In the genomic region with DNA sequence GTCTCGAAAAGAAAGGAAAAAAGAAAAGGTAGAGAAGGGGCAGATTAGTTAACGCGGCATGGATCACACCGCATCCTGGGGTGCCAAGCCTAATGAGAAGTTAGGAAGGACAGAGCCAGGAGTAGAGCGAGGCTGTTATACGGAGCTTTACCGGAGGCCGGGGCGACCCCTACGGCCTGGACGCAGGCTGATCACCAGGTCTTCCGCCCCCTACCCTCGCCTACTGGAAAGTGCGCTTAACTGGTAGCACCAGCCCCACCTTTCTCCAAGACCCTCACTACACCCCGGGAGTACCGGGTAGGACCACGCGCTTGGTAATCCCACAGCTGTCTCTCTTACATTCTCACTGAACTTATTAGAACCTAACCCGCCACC, we compare ENCODE assay signal across 8 cellular contexts. TPM values are rescaled to one million over a fixed set of nuclear protein-coding genes. Genes with fewer than 3 reads are reported as not detected.
DNase-seq lines count a peak whose midpoint lies in the region; ATAC-seq, FAIRE-seq and TF ChIP-seq lines count a peak whose summit lies in the region.

No MANE protein-coding gene starts in this region.

- TF ChIP-seq CTCF in ascending aorta (IDR thresholded peaks at IDR 0.05), result no peak
- peak in 1 of 3 experiments; percentile 45 for TF ChIP-seq CTCF in keratinocyte (optimal IDR thresholded peaks at IDR 0.05 in 1 of 3, IDR thresholded peaks at IDR 0.05 in 1 of 3, conservative IDR thresholded peaks at IDR 0.05 in 1 of 3; ENCODE audit: extremely low read depth in 1 of 3, insufficient read depth in 2 of 3, low read length in 3 of 3)

- ATAC-seq in stimulated activated naive CD8-positive, alpha-beta T cell treated with anti-CD3 and anti-CD28 coated beads, Interleukin-15, amount 100 ng/mL, for 72 hours, result peak; percentile 8

- peaks cover 41% of the 10 kb centered on the region for H3K4me1 Mint-ChIP-seq in stimulated activated naive CD8-positive, alpha-beta T cell treated with anti-CD3 and anti-CD28 coated beads, Interleukin-15, amount 100 ng/mL, for 72 hours

- H2AFZ ChIP-seq in keratinocyte (ENCODE audit: control insufficient read depth, low read length), result peak overlapping the region; percentile 70

- peak overlapping the region; percentile 92 for H3K4me2 ChIP-seq in keratinocyte (ENCODE audit: control insufficient read depth, extremely low read depth, insufficient read depth, low read depth, low read length)

- no peaks in the 10 kb centered on the region for H3K9me1 ChIP-seq in keratinocyte (ENCODE audit: control insufficient read depth, extremely low read depth, insufficient read depth, low read length)

- H3K4me3 ChIP-seq in ascending aorta, result peak overlapping the region; percentile 75 to 81
- peak overlapping the region; percentile 56 to 90 (median 80) for H3K4me3 ChIP-seq in keratinocyte (ENCODE audit: control insufficient read depth in 2 of 3, extremely low read depth in 1 of 3, insufficient read depth in 2 of 3, low read depth in 1 of 3, low read length in 3 of 3)

- H3K9me3 Mint-ChIP-seq in stimulated activated naive CD8-positive, alpha-beta T cell treated with anti-CD3 and anti-CD28 coated beads, Interleukin-15, amount 100 ng/mL, for 72 hours, result peaks cover 8 to 13% of the 10 kb centered on the region in 2 donors

- H3K9ac ChIP-seq in keratinocyte (ENCODE audit: control insufficient read depth, extremely low read depth, insufficient read depth, low read length), result peak overlapping the region; percentile 90

- dilution Hi-C loops in keratinocyte (cut with MboI; ENCODE audit: extremely low pct_ligation_motif_present, low sequenced_read_pairs), result no loop called here

- H3K4me1 ChIP-seq in ascending aorta (peaks cover 0 to 7% of the 10 kb centered on the region in 2 donors), keratinocyte (ENCODE audit: control insufficient read depth, extremely low read depth, insufficient read depth, low read length) (peaks cover 13% of the 10 kb centered on the region)

- H3K4me3 Mint-ChIP-seq in stimulated activated naive CD8-positive, alpha-beta T cell treated with anti-CD3 and anti-CD28 coated beads, Interleukin-15, amount 100 ng/mL, for 72 hours, result peak overlapping the region; percentile 94 to 97

- no peaks in the 10 kb centered on the region for H3K27me3 Mint-ChIP-seq in stimulated activated naive CD8-positive, alpha-beta T cell treated with anti-CD3 and anti-CD28 coated beads, Interleukin-15, amount 100 ng/mL, for 72 hours

- H3K27ac ChIP-seq in ascending aorta (peak overlapping the region; percentile 88 to 98), keratinocyte (ENCODE audit: control insufficient read depth, insufficient read depth, low read length) (peak overlapping the region; percentile 92)

- no peaks in the 10 kb centered on the region for H4K20me1 ChIP-seq in keratinocyte (ENCODE audit: control insufficient read depth, extremely low read depth, insufficient read depth, low read length)

- peaks cover 0 to 10% of the 10 kb centered on the region in 2 donors for H3K9me3 ChIP-seq in ascending aorta
- no peaks in the 10 kb centered on the region for H3K9me3 ChIP-seq in keratinocyte (ENCODE audit: control insufficient read depth, low read depth, low read length)

- FAIRE-seq in keratinocyte (lab: Jason Lieb, UNC), result no peak

- H3K36me3 ChIP-seq in ascending aorta (peaks cover 0 to 8% of the 10 kb centered on the region in 2 donors), keratinocyte (ENCODE audit: control insufficient read depth in 2 of 2, extremely low read depth in 1 of 2, insufficient read depth in 2 of 2, low read length in 2 of 2) (no peaks in the 10 kb centered on the region)

- DNase-seq in stimulated activated CD4-positive, alpha-beta T cell treated with anti-CD3 and anti-CD28 coated beads, Interleukin-15, amount 100 ng/mL, for 24 hours, result peak; percentile 56
- DNase-seq in stimulated activated CD4-positive, alpha-beta T cell treated with anti-CD3 and anti-CD28 coated beads, Interleukin-12 subunit alpha, Interleukin-12 subunit beta, amount 100 ng/mL, for 4 hours, result no peak
- peak; percentile 45 for DNase-seq in HuH-7 (ENCODE audit: low spot score)
- DNase-seq in ascending aorta (ENCODE audit: low spot score in 2 of 2), result peak in 1 of 2 donors; percentile 70
- DNase-seq in keratinocyte (ENCODE audit: low read depth, low spot score), result no peak
- no peak for DNase-seq in stimulated activated naive CD8-positive, alpha-beta T cell treated with anti-CD3 and anti-CD28 coated beads, Interleukin-15, amount 100 ng/mL, for 72 hours
- DNase-seq in NCI-H187 (lab: John Stamatoyannopoulos, UW), result no peak
- no peak for DNase-seq in GM19238 (ENCODE audit: insufficient read length, low spot score)

- intact Hi-C loops in ascending aorta (cut with DNase I), result no loop called here

- peaks cover 5% of the 10 kb centered on the region for H3K79me2 ChIP-seq in keratinocyte (ENCODE audit: control insufficient read depth, insufficient read depth, low read length)

- peak overlapping the region; percentile 99 to 100 for H3K27ac Mint-ChIP-seq in stimulated activated naive CD8-positive, alpha-beta T cell treated with anti-CD3 and anti-CD28 coated beads, Interleukin-15, amount 100 ng/mL, for 72 hours

- no peaks in the 10 kb centered on the region for H3K27me3 ChIP-seq in ascending aorta
- H3K27me3 ChIP-seq in keratinocyte (ENCODE audit: control insufficient read depth, extremely low read depth, insufficient read depth, low read length), result no peaks in the 10 kb centered on the region

RNA-seq across cellular contexts. Expression of gene WBP11, which starts 33.8 kb away (rescaled TPM):
- 6.7 TPM for total RNA-seq in ascending aorta
- 4.8 to 21.0 TPM (median 13.1 TPM) in 3 replicates for polyA plus RNA-seq in keratinocyte
- 119 TPM for polyA plus RNA-seq in keratinocyte (2011; ENCODE audit: low read depth)
- polyA plus RNA-seq in keratinocyte (2011; cell fraction: cytosol; rRNA removed), result 13.6 and 17.0 TPM in 2 replicates
- 11.3 and 13.6 TPM in 2 replicates for polyA plus RNA-seq in keratinocyte (2011; cell fraction: nucleus; rRNA removed)
- polyA plus RNA-seq in keratinocyte (2012; ENCODE audit: low replicate concordance), result 18.1 and 34.0 TPM in 2 replicates
- polyA minus RNA-seq in keratinocyte, result 4.4 to 20.4 TPM (median 11.2 TPM) in 3 replicates
- 8.2 TPM for polyA minus RNA-seq in keratinocyte (2011; cell fraction: cytosol; rRNA and poly(A)+ RNA removed)
- 4.5 and 6.7 TPM in 2 replicates for polyA minus RNA-seq in keratinocyte (2011; cell fraction: nucleus; rRNA and poly(A)+ RNA removed)

RNA-seq across cellular contexts. Expression of gene C12orf60, which starts 34.0 kb away (rescaled TPM):
- total RNA-seq in ascending aorta, result not detected
- 1.3 to 3.2 TPM (median 2.4 TPM) in 3 replicates for polyA plus RNA-seq in keratinocyte
- 0.71 TPM for polyA plus RNA-seq in keratinocyte (2011; ENCODE audit: low read depth)
- 1.5 and 3.3 TPM in 2 replicates for polyA plus RNA-seq in keratinocyte (2011; cell fraction: cytosol; rRNA removed)
- 2.2 and 2.5 TPM in 2 replicates for polyA plus RNA-seq in keratinocyte (2011; cell fraction: nucleus; rRNA removed)
- polyA plus RNA-seq in keratinocyte (2012; ENCODE audit: low replicate concordance), result 1.3 and 2.5 TPM in 2 replicates
- polyA minus RNA-seq in keratinocyte, result 1.3 to 1.8 TPM in 2 of 3 replicates, not detected in the other
- polyA minus RNA-seq in keratinocyte (2011; cell fraction: cytosol; rRNA and poly(A)+ RNA removed), result not detected
- 0.63 and 2.1 TPM in 2 replicates for polyA minus RNA-seq in keratinocyte (2011; cell fraction: nucleus; rRNA and poly(A)+ RNA removed)

RNA-seq across cellular contexts. Expression of gene SMCO3, which starts 44.5 kb away (rescaled TPM):
- 2.1 TPM for total RNA-seq in ascending aorta
- not detected in 3 replicates for polyA plus RNA-seq in keratinocyte
- polyA plus RNA-seq in keratinocyte (2011; ENCODE audit: low read depth), result not detected
- not detected in 2 replicates for polyA plus RNA-seq in keratinocyte (2011; cell fraction: cytosol; rRNA removed)
- polyA plus RNA-seq in keratinocyte (2011; cell fraction: nucleus; rRNA removed), result not detected in 2 replicates
- polyA plus RNA-seq in keratinocyte (2012; ENCODE audit: low replicate concordance), result 0.07 TPM in 1 of 2 replicates, not detected in the other
- polyA minus RNA-seq in keratinocyte, result not detected in 3 replicates
- not detected for polyA minus RNA-seq in keratinocyte (2011; cell fraction: cytosol; rRNA and poly(A)+ RNA removed)
- polyA minus RNA-seq in keratinocyte (2011; cell fraction: nucleus; rRNA and poly(A)+ RNA removed), result not detected in 2 replicates

Comparison
In these comparisons a context has a peak if more than half of its experiments do, and no peak if none do; other contexts are left out.
1. DNase-seq: peak in stimulated activated CD4-positive, alpha-beta T cell treated with anti-CD3 and anti-CD28 coated beads, Interleukin-15, amount 100 ng/mL, for 24 hours (single experiment) and HuH-7 (single experiment); none in stimulated activated CD4-positive, alpha-beta T cell treated with anti-CD3 and anti-CD28 coated beads, Interleukin-12 subunit alpha, Interleukin-12 subunit beta, amount 100 ng/mL, for 4 hours (single experiment), keratinocyte (single experiment), stimulated activated naive CD8-positive, alpha-beta T cell treated with anti-CD3 and anti-CD28 coated beads, Interleukin-15, amount 100 ng/mL, for 72 hours (0 of 2), NCI-H187 (0 of 2) and GM19238 (single experiment).